Comparison of ENCODE assay signal across 8 cellular contexts in genomic region chr13:30619731-30620130, GRCh38. TPM values are rescaled to one million over a fixed set of nuclear protein-coding genes. Genes with fewer than 3 reads are reported as not detected.
A peak's percentile ranks its signal among the peaks of the same experiment; 100 is the strongest.
DNase-seq lines count a peak whose midpoint lies in the region; ATAC-seq and TF ChIP-seq lines count a peak whose summit lies in the region.

No MANE protein-coding gene starts in this region.

- H3K4me2 ChIP-seq in DND-41 (ENCODE audit: insufficient read depth, low read length) (peak overlapping the region; percentile 91), KMS-11 (peak overlapping the region; percentile 86), trophoblast cell (ENCODE audit: low read length) (no peak overlapping the region)

- no peak for ATAC-seq in DND-41 (ENCODE audit: insufficient read depth, low read depth)
- no peak for ATAC-seq in stimulated activated effector memory CD8-positive, alpha-beta T cell treated with anti-CD3 and anti-CD28 coated beads, Interleukin-12 subunit alpha, Interleukin-12 subunit beta, amount 100 ng/mL, for 72 hours
- ATAC-seq in GM18519 (IDR thresholded peaks at IDR 0.05; ENCODE audit: low FRiP score, unreplicated experiment), result no peak

- H2AFZ ChIP-seq in DND-41 (ENCODE audit: low read depth, low read length) (no peak overlapping the region), KMS-11 (ENCODE audit: low read depth) (no peak overlapping the region), trophoblast cell (ENCODE audit: insufficient read depth, low read length, poor library complexity) (no peak overlapping the region)

- H3K9me3 ChIP-seq in DND-41 (ENCODE audit: insufficient read depth, low read length, severe bottlenecking) (no peaks in the 10 kb centered on the region), duodenal mucosa (ENCODE audit: control insufficient read depth in 1 of 2, low read length in 2 of 2) (no peaks in the 10 kb centered on the region), trophoblast cell (ENCODE audit: insufficient read depth, low read depth, low read length) (no peaks in the 10 kb centered on the region)

- no peak overlapping the region for H3K23ac ChIP-seq in trophoblast cell (ENCODE audit: low read length)

- no peak for TF ChIP-seq CTCF in DND-41 (IDR thresholded peaks at IDR 0.05; ENCODE audit: borderline replicate concordance, extremely low read depth, low read length, poor library complexity, severe bottlenecking)
- TF ChIP-seq CTCF in KMS-11 (conservative IDR thresholded peaks at IDR 0.05; ENCODE audit: low read depth, low read length), result no peak

- no peak overlapping the region for H2AK5ac ChIP-seq in trophoblast cell (ENCODE audit: low read length)

- peaks cover 97% of the 10 kb centered on the region for H3K79me2 ChIP-seq in DND-41 (ENCODE audit: insufficient read depth, low read length)
- peaks cover 59% of the 10 kb centered on the region for H3K79me2 ChIP-seq in KMS-11 (ENCODE audit: insufficient read depth, low read depth)
- H3K79me2 ChIP-seq in trophoblast cell (ENCODE audit: control insufficient read depth, insufficient read depth, low read length, poor library complexity), result peaks cover 10% of the 10 kb centered on the region

- peak overlapping the region; percentile 92; the same call in 1 of the 2 replicates for H3K9ac ChIP-seq in DND-41 (ENCODE audit: low read depth, low read length)
- H3K9ac ChIP-seq in KMS-11, result no peak overlapping the region
- peak overlapping the region in 1 of 2 donors; percentile 39 for H3K9ac ChIP-seq in duodenal mucosa (ENCODE audit: low read depth in 1 of 2, low read length in 2 of 2)
- no peak overlapping the region for H3K9ac ChIP-seq in trophoblast cell (ENCODE audit: low read length)

- H2BK12ac ChIP-seq in trophoblast cell (ENCODE audit: low read length), result no peak overlapping the region

- H3K79me1 ChIP-seq in trophoblast cell (ENCODE audit: low read length), result peaks cover 4% of the 10 kb centered on the region

- peaks cover 46% of the 10 kb centered on the region for H3K36me3 Mint-ChIP-seq in stimulated activated effector memory CD8-positive, alpha-beta T cell treated with anti-CD3 and anti-CD28 coated beads, Interleukin-12 subunit alpha, Interleukin-12 subunit beta, amount 100 ng/mL, for 72 hours

- peak overlapping the region; percentile 9; the same call in 1 of the 2 replicates for H3K27ac ChIP-seq in DND-41 (ENCODE audit: low read length)
- H3K27ac ChIP-seq in KMS-11, result no peak overlapping the region
- H3K27ac ChIP-seq in duodenal mucosa (ENCODE audit: low read depth, low read length), result no peak overlapping the region
- no peak overlapping the region for H3K27ac ChIP-seq in trophoblast cell (ENCODE audit: low read depth, low read length)

- H4K12ac ChIP-seq in trophoblast cell (ENCODE audit: low read depth, low read length), result no peak overlapping the region

- H4K20me1 ChIP-seq in DND-41 (ENCODE audit: insufficient read depth, low read length) (peaks cover 12% of the 10 kb centered on the region; the same call in 1 of the 2 replicates), KMS-11 (ENCODE audit: insufficient read depth) (no peaks in the 10 kb centered on the region)

- H3K4me3 ChIP-seq in DND-41 (ENCODE audit: low read depth in 1 of 2, low read length in 2 of 2), result peak overlapping the region in 1 of 2 experiments; percentile 97; a peak in 2 of 4 replicates
- H3K4me3 ChIP-seq in KMS-11 (IDR thresholded peaks at IDR 0.05; ENCODE audit: insufficient read depth, low read depth, low read length), result no peak overlapping the region
- peak overlapping the region; percentile 48 to 93 for H3K4me3 ChIP-seq in duodenal mucosa (ENCODE audit: low read depth in 1 of 2, low read length in 2 of 2)
- H3K4me3 ChIP-seq in trophoblast cell (ENCODE audit: low read depth, low read length), result no peak overlapping the region

- H3K36me3 ChIP-seq in DND-41 (ENCODE audit: insufficient read depth, low read length) (peaks cover 30% of the 10 kb centered on the region), KMS-11 (ENCODE audit: insufficient read depth) (no peaks in the 10 kb centered on the region), duodenal mucosa (ENCODE audit: control insufficient read depth in 1 of 2, insufficient read depth in 2 of 2, low read length in 2 of 2) (peaks cover 0 to 12% of the 10 kb centered on the region in 2 donors), trophoblast cell (ENCODE audit: control insufficient read depth in 1 of 2, insufficient read depth in 2 of 2, low read length in 2 of 2) (peaks cover 2 to 9% of the 10 kb centered on the region in 2 experiments)

- no peak overlapping the region for H2BK5ac ChIP-seq in trophoblast cell (ENCODE audit: low read depth, low read length, poor library complexity)

- no peak overlapping the region for H2BK120ac ChIP-seq in trophoblast cell (ENCODE audit: insufficient read depth, low read length, poor library complexity)

- no CpG with 5 or more reads among the region's 5 CpGs for WGBS in trophoblast cell (ENCODE audit: extremely low coverage, insufficient coverage, insufficient read length)

- H4K8ac ChIP-seq in trophoblast cell (ENCODE audit: low read depth, low read length), result no peak overlapping the region

- no peaks in the 10 kb centered on the region for H3K27me3 ChIP-seq in DND-41 (ENCODE audit: insufficient read depth, low read length, poor library complexity)
- H3K27me3 ChIP-seq in KMS-11 (ENCODE audit: insufficient read depth, low read depth), result no peaks in the 10 kb centered on the region
- no peaks in the 10 kb centered on the region for H3K27me3 ChIP-seq in duodenal mucosa (ENCODE audit: control insufficient read depth in 1 of 2, insufficient read depth in 2 of 2, low read length in 2 of 2)
- H3K27me3 ChIP-seq in trophoblast cell (ENCODE audit: insufficient read depth, low read length), result no peaks in the 10 kb centered on the region

- no peak overlapping the region for H3K18ac ChIP-seq in trophoblast cell (ENCODE audit: low read length)

- DNase-seq in DND-41 (no peak), trophoblast cell (no peak), NK-92 (lab: John Stamatoyannopoulos, UW; ENCODE audit: unreplicated experiment) (no peak), OCI-M1 (lab: John Stamatoyannopoulos, UW) (no peak)
- no peak for DNase-seq in stimulated activated effector memory CD8-positive, alpha-beta T cell treated with anti-CD3 and anti-CD28 coated beads, Interleukin-12 subunit alpha, Interleukin-12 subunit beta, amount 100 ng/mL, for 72 hours (ENCODE audit: low spot score in 2 of 2)

- no peak overlapping the region for H4K91ac ChIP-seq in trophoblast cell (ENCODE audit: low read depth, low read length)

- H3K4me1 ChIP-seq in DND-41 (ENCODE audit: insufficient read depth, low read length), result peaks cover 40% of the 10 kb centered on the region
- H3K4me1 ChIP-seq in KMS-11 (ENCODE audit: low read depth, poor library complexity, severe bottlenecking), result peaks cover 35% of the 10 kb centered on the region
- peaks cover 27 to 30% of the 10 kb centered on the region in 2 donors for H3K4me1 ChIP-seq in duodenal mucosa (ENCODE audit: control insufficient read depth in 1 of 2, insufficient read depth in 2 of 2, low read length in 2 of 2)
- no peaks in the 10 kb centered on the region for H3K4me1 ChIP-seq in trophoblast cell (ENCODE audit: control insufficient read depth in 1 of 2, insufficient read depth in 2 of 2, low read length in 2 of 2)

- no peaks in the 10 kb centered on the region for H3K9me3 Mint-ChIP-seq in stimulated activated effector memory CD8-positive, alpha-beta T cell treated with anti-CD3 and anti-CD28 coated beads, Interleukin-12 subunit alpha, Interleukin-12 subunit beta, amount 100 ng/mL, for 72 hours

- H3K4me3 Mint-ChIP-seq in stimulated activated effector memory CD8-positive, alpha-beta T cell treated with anti-CD3 and anti-CD28 coated beads, Interleukin-12 subunit alpha, Interleukin-12 subunit beta, amount 100 ng/mL, for 72 hours, result no peak overlapping the region

- peaks cover 7% of the 10 kb centered on the region for H3K4me1 Mint-ChIP-seq in stimulated activated effector memory CD8-positive, alpha-beta T cell treated with anti-CD3 and anti-CD28 coated beads, Interleukin-12 subunit alpha, Interleukin-12 subunit beta, amount 100 ng/mL, for 72 hours

- H3K27ac Mint-ChIP-seq in stimulated activated effector memory CD8-positive, alpha-beta T cell treated with anti-CD3 and anti-CD28 coated beads, Interleukin-12 subunit alpha, Interleukin-12 subunit beta, amount 100 ng/mL, for 72 hours, result no peak overlapping the region

- H3K14ac ChIP-seq in trophoblast cell (ENCODE audit: low read length), result no peak overlapping the region

- peak overlapping the region; percentile 95 for H3K4ac ChIP-seq in trophoblast cell (ENCODE audit: low read depth, low read length)

RNA-seq across cellular contexts. Expression of gene USPL1, which starts 2.0 kb away (rescaled TPM):
- polyA plus RNA-seq in trophoblast cell (2013), result 13.9 and 14.1 TPM in 2 replicates

Comparison
In these comparisons a context has a peak if more than half of its experiments do, and no peak if none do; other contexts are left out.
1. H3K4me3 ChIP-seq: peak in duodenal mucosa (2 of 2); none in KMS-11 (single experiment) and trophoblast cell (single experiment).